In genomic region chr3:156271995-156272719, GRCh38 we compare ENCODE assay signal across 16 cellular contexts.
DNase-seq lines count a peak whose midpoint lies in the region; ATAC-seq and TF ChIP-seq lines count a peak whose summit lies in the region.
"Had no signal": no experiment of that assay in that cellular context is flagged by ENCODE, and none has a peak within 500 bp of the region (broad histone marks: within the 10 kb centered on the region; RNA-seq: fewer than 3 reads in every experiment).

No MANE protein-coding gene starts in this region.

- intact Hi-C loops in natural killer cell (cut with micrococcal nuclease) (no loop called here), heart left ventricle (cut with DNase I) (no loop called here)

- H4K8ac ChIP-seq in H9 (replicated peaks; ENCODE audit: insufficient read length, low read depth, low read length) (no peak overlapping the region), mesendoderm (ENCODE audit: low read depth, low read length) (no peak overlapping the region)

- H3K23ac ChIP-seq in H9 (ENCODE audit: insufficient read length, low read depth, low read length) = no peak overlapping the region
- H3K23ac ChIP-seq in mesendoderm (ENCODE audit: low read length) = no peak overlapping the region

- H3K9ac ChIP-seq in H9 (ENCODE audit: extremely low read depth, insufficient read length, low read length) (no peak overlapping the region), endodermal cell (ENCODE audit: extremely low read depth, low read length, poor library complexity, severe bottlenecking) (no peak overlapping the region), mesendoderm (ENCODE audit: low read length) (no peak overlapping the region)
- H3K9ac ChIP-seq: BLaER1 had no signal

- DNase-seq in H9 (no peak), endodermal cell (peak; percentile 58), mesendoderm (peak; percentile 7), natural killer cell (no peak), heart left ventricle (no peak)
- DNase-seq: 8988T; CD4-positive, alpha-beta memory T cell; DMS153; DMS79; GDM1; HCEC 1CT had no signal

- H2BK5ac ChIP-seq in H9 (ENCODE audit: insufficient read length, low read length) = no peak overlapping the region
- no peak overlapping the region for H2BK5ac ChIP-seq in mesendoderm (ENCODE audit: low read length)

- H2BK15ac ChIP-seq in H9 (ENCODE audit: low read depth, low read length) = no peak overlapping the region
- no peak overlapping the region for H2BK15ac ChIP-seq in mesendoderm (replicated peaks; ENCODE audit: low read depth)

- H3K27me3 ChIP-seq in H9 (ENCODE audit: insufficient read depth, low read length) = no peaks in the 10 kb centered on the region
- H3K27me3 ChIP-seq in endodermal cell (ENCODE audit: control insufficient read depth, insufficient read depth, low read length, poor library complexity, severe bottlenecking) = no peaks in the 10 kb centered on the region
- no peaks in the 10 kb centered on the region for H3K27me3 ChIP-seq in mesendoderm (ENCODE audit: insufficient read depth, low read length, poor library complexity)
- H3K27me3 ChIP-seq in heart left ventricle = no peaks in the 10 kb centered on the region
- H3K27me3 ChIP-seq: BLaER1 had no signal

- H3K4me1 Mint-ChIP-seq in H9 = no peaks in the 10 kb centered on the region; a peak in 1 of 4 replicates
- H3K4me1 Mint-ChIP-seq in endodermal cell = no peaks in the 10 kb centered on the region
- no peaks in the 10 kb centered on the region for H3K4me1 Mint-ChIP-seq in natural killer cell
- H3K4me1 Mint-ChIP-seq: CD14-positive monocyte; CD4-positive, alpha-beta memory T cell; IgD-negative memory B cell had no signal

- H2BK12ac ChIP-seq in H9 (ENCODE audit: insufficient read length, low read depth, low read length) = no peak overlapping the region

- peak; percentile 30; the same call in 2 of the 3 replicates for TF ChIP-seq CTCF in H9 (conservative IDR thresholded peaks at IDR 0.05)
- TF ChIP-seq CTCF in endodermal cell (conservative IDR thresholded peaks at IDR 0.05) = peak; percentile 38
- no peak for TF ChIP-seq CTCF in natural killer cell (IDR thresholded peaks at IDR 0.05)
- TF ChIP-seq CTCF in heart left ventricle (IDR thresholded peaks at IDR 0.05) = no peak

- H3K9me3 ChIP-seq in H9 (ENCODE audit: control insufficient read depth, low read depth, low read length) (no peaks in the 10 kb centered on the region), endodermal cell (ENCODE audit: control insufficient read depth, low read length) (no peaks in the 10 kb centered on the region), heart left ventricle (peaks cover 0 to 12% (median 0%) of the 10 kb centered on the region in 12 donors)

- H3K27me3 Mint-ChIP-seq in H9 (ENCODE audit: low read depth) (no peaks in the 10 kb centered on the region), endodermal cell (ENCODE audit: insufficient read depth) (no peaks in the 10 kb centered on the region), natural killer cell (ENCODE audit: low read depth in 2 of 2) (peaks cover 0 to 4% of the 10 kb centered on the region in 2 donors)

- H3K56ac ChIP-seq in H9 (ENCODE audit: insufficient read length, low read depth, low read length) = no peak overlapping the region
- no peak overlapping the region for H3K56ac ChIP-seq in mesendoderm (ENCODE audit: low read length)

- H3K36me3 Mint-ChIP-seq in H9 (ENCODE audit: insufficient read depth in 1 of 3, low read depth in 3 of 3) (no peaks in the 10 kb centered on the region; a peak in 1 of 7 replicates), endodermal cell (ENCODE audit: low read depth) (no peaks in the 10 kb centered on the region), natural killer cell (no peaks in the 10 kb centered on the region)
- H3K36me3 Mint-ChIP-seq: CD4-positive, alpha-beta memory T cell; IgD-negative memory B cell had no signal

- no peak for ATAC-seq in natural killer cell
- no peak for ATAC-seq in GM21717 (IDR thresholded peaks at IDR 0.05; ENCODE audit: unreplicated experiment)
- ATAC-seq in HG02938 (IDR thresholded peaks at IDR 0.05; ENCODE audit: unreplicated experiment) = no peak
- ATAC-seq in heart left ventricle = no peak

- H3K36me3 ChIP-seq in endodermal cell (ENCODE audit: control insufficient read depth, insufficient read depth, low read length) = no peaks in the 10 kb centered on the region
- no peaks in the 10 kb centered on the region for H3K36me3 ChIP-seq in mesendoderm (ENCODE audit: control insufficient read depth, insufficient read depth, low read length)
- H3K36me3 ChIP-seq in heart left ventricle = no peaks in the 10 kb centered on the region
- H3K36me3 ChIP-seq: BLaER1 had no signal

- H3K27ac Mint-ChIP-seq in H9 (0 out of 7 replicates have a peak overlapping the region, but pooled peaks of 1 of the 3 experiments have one; percentile 31), endodermal cell (no peak overlapping the region), natural killer cell (no peak overlapping the region)
- H3K27ac Mint-ChIP-seq: CD4-positive, alpha-beta memory T cell; IgD-negative memory B cell had no signal

- WGBS in H9 (ENCODE audit: extremely low coverage, insufficient read length, low lambda C conversion rate) = no CpG with 5 or more reads among the region's 7 CpGs
- WGBS in endodermal cell (ENCODE audit: insufficient coverage in 1 of 2, insufficient read length in 1 of 2), 2 experiments = 90 to 94% methylated on average over 6 to 7 of the region's 7 CpGs
- no CpG with 5 or more reads among the region's 7 CpGs for WGBS in mesendoderm (ENCODE audit: extremely low coverage, insufficient coverage, low lambda C conversion rate)
- 85 to 94% (median 91%) methylated on average over 7 of the region's 7 CpGs for WGBS in heart left ventricle, 4 donors

- no peak overlapping the region for H3K4ac ChIP-seq in H9 (ENCODE audit: low read depth, low read length)
- H3K4ac ChIP-seq in mesendoderm (ENCODE audit: low read depth, low read length) = no peak overlapping the region

- no peak overlapping the region for H4K91ac ChIP-seq in H9 (ENCODE audit: insufficient read length, low read depth, low read length)

- H3K4me3 ChIP-seq in endodermal cell (ENCODE audit: low read length) = no peak overlapping the region
- H3K4me3 ChIP-seq in mesendoderm (ENCODE audit: low read length) = no peak overlapping the region
- no peak overlapping the region for H3K4me3 ChIP-seq in heart left ventricle
- H3K4me3 ChIP-seq: BLaER1 had no signal

- H3K79me2 ChIP-seq in H9 (ENCODE audit: insufficient read depth, low read length) (no peaks in the 10 kb centered on the region), mesendoderm (ENCODE audit: control insufficient read depth, insufficient read depth, low read length) (no peaks in the 10 kb centered on the region)

- no peaks in the 10 kb centered on the region for H3K23me2 ChIP-seq in H9 (ENCODE audit: insufficient read length, low read depth, low read length, poor library complexity, severe bottlenecking)

- H3K4me2 ChIP-seq in H9 (ENCODE audit: insufficient read depth, insufficient read length, low read length) (no peak overlapping the region), mesendoderm (ENCODE audit: low read length) (no peak overlapping the region)
- H3K4me2 ChIP-seq: BLaER1 had no signal

- H4K5ac ChIP-seq in H9 (ENCODE audit: insufficient read length, low read depth, low read length) (no peak overlapping the region), mesendoderm (ENCODE audit: low read length) (no peak overlapping the region)

- H2AK5ac ChIP-seq in H9 (ENCODE audit: insufficient read length, low read length) = no peak overlapping the region
- no peak overlapping the region for H2AK5ac ChIP-seq in mesendoderm (ENCODE audit: low read length)

- H3K79me1 ChIP-seq in H9 (ENCODE audit: insufficient read depth, low read depth, low read length, poor library complexity, severe bottlenecking) = no peaks in the 10 kb centered on the region
- H3K79me1 ChIP-seq in mesendoderm (ENCODE audit: low read length) = no peaks in the 10 kb centered on the region

- no peak for TF ChIP-seq POLR2A in heart left ventricle (IDR thresholded peaks at IDR 0.05)

- no peaks in the 10 kb centered on the region for H4K20me1 ChIP-seq in H9 (ENCODE audit: control insufficient read depth, insufficient read depth, insufficient read length)
- H4K20me1 ChIP-seq: BLaER1 had no signal

- H3K27ac ChIP-seq in H9 (ENCODE audit: insufficient read length, low read depth, low read length) = no peak overlapping the region
- H3K27ac ChIP-seq in endodermal cell (ENCODE audit: low read depth, low read length) = no peak overlapping the region
- no peak overlapping the region for H3K27ac ChIP-seq in mesendoderm (ENCODE audit: low read depth, low read length)
- H3K27ac ChIP-seq in heart left ventricle = no peak overlapping the region
- H3K27ac ChIP-seq: BLaER1 had no signal

- H2BK120ac ChIP-seq in H9 (ENCODE audit: low read depth, low read length, poor library complexity, severe bottlenecking) (no peak overlapping the region), mesendoderm (ENCODE audit: low read depth, low read length) (no peak overlapping the region)

- H3K4me3 Mint-ChIP-seq in H9 (no peak overlapping the region), endodermal cell (no peak overlapping the region), natural killer cell (no peak overlapping the region)
- H3K4me3 Mint-ChIP-seq: CD14-positive monocyte; CD4-positive, alpha-beta memory T cell; IgD-negative memory B cell had no signal

- no peak overlapping the region for H2BK20ac ChIP-seq in H9 (ENCODE audit: low read depth, low read length, poor library complexity, severe bottlenecking)

- H3K9me3 Mint-ChIP-seq in H9 (no peaks in the 10 kb centered on the region), endodermal cell (no peaks in the 10 kb centered on the region), natural killer cell (peaks cover 0 to 2% of the 10 kb centered on the region in 2 donors)

- H3T11ph ChIP-seq in H9 (ENCODE audit: low read length) = no peak overlapping the region

- no peak overlapping the region for H3K14ac ChIP-seq in H9 (ENCODE audit: insufficient read depth, low read length)

- H3K4me1 ChIP-seq in H9 (ENCODE audit: insufficient read depth, low read length) (no peaks in the 10 kb centered on the region), endodermal cell (ENCODE audit: control insufficient read depth, insufficient read depth, low read length) (no peaks in the 10 kb centered on the region), mesendoderm (ENCODE audit: control insufficient read depth, low read depth, low read length) (no peaks in the 10 kb centered on the region), heart left ventricle (no peaks in the 10 kb centered on the region)
- H3K4me1 ChIP-seq: BLaER1 had no signal

- H3K18ac ChIP-seq in H9 (ENCODE audit: insufficient read length, low read depth, low read length) (no peak overlapping the region), mesendoderm (ENCODE audit: low read length) (no peak overlapping the region)

- H2AFZ ChIP-seq in H9 (ENCODE audit: low read length) = no peak overlapping the region

Comparison
In these comparisons a context has a peak if more than half of its experiments do, and no peak if none do; other contexts are left out.
1. DNase-seq: peak in endodermal cell (single experiment) and mesendoderm (single experiment); none in H9 (single experiment), natural killer cell (single experiment) and heart left ventricle (0 of 5).
2. CTCF ChIP-seq: peak in H9 (single experiment) and endodermal cell (single experiment); none in natural killer cell (single experiment) and heart left ventricle (0 of 12).